9 cellular contexts compared by ENCODE assay signal in genomic region chr14:61502459-61503093, GRCh38.
A peak's percentile ranks its signal among the peaks of the same experiment; 100 is the strongest.
DNase-seq lines count a peak whose midpoint lies in the region; ATAC-seq and TF ChIP-seq lines count a peak whose summit lies in the region.
"Had no signal": no experiment of that assay in that cellular context is flagged by ENCODE, and none has a peak within 500 bp of the region (broad histone marks: within the 10 kb centered on the region; RNA-seq: fewer than 3 reads in every experiment).

No MANE protein-coding gene starts in this region.

- peaks cover 0 to 12% (median 5%) of the 10 kb centered on the region in 11 experiments; a peak in 7 of 22 replicates for H3K9me3 ChIP-seq in BLaER1 treated with 17β-estradiol and CSF1 and Interleukin-3, amounts not matched to agents 10 nM and 100 nM (replicated peaks in 1 of 11)
- no peaks in the 10 kb centered on the region for H3K9me3 ChIP-seq in iPS DF 6.9 (ENCODE audit: control insufficient read depth, insufficient read depth, low read length)
- H3K9me3 ChIP-seq in gastrocnemius medialis: no peaks in the 10 kb centered on the region

- no peaks in the 10 kb centered on the region for H4K20me1 ChIP-seq in BLaER1 treated with 17β-estradiol and CSF1 and Interleukin-3, amounts not matched to agents 10 nM and 100 nM

- H3K36me3 ChIP-seq in BLaER1 treated with 17β-estradiol and CSF1 and Interleukin-3, amounts not matched to agents 10 nM and 100 nM: peaks cover 0 to 13% (median 0%) of the 10 kb centered on the region in 11 experiments; a peak in 2 of 22 replicates
- H3K36me3 ChIP-seq in iPS DF 6.9 (ENCODE audit: control insufficient read depth, insufficient read depth, low read length) (no peaks in the 10 kb centered on the region), gastrocnemius medialis (no peaks in the 10 kb centered on the region)

- H3K27ac ChIP-seq in BLaER1 treated with 17β-estradiol and CSF1 and Interleukin-3, amounts not matched to agents 10 nM and 100 nM: peak overlapping the region; percentile 72 to 90 (median 84)
- H3K27ac ChIP-seq in RWPE1 (peak overlapping the region; percentile 62), iPS DF 6.9 (ENCODE audit: low read length) (peak overlapping the region; percentile 74), gastrocnemius medialis (no peak overlapping the region)
- H3K27ac ChIP-seq: KMS-11 had no signal

- peak overlapping the region; percentile 66 to 81 (median 73); a peak in 21 of 22 replicates for H3K9ac ChIP-seq in BLaER1 treated with 17β-estradiol and CSF1 and Interleukin-3, amounts not matched to agents 10 nM and 100 nM
- H3K9ac ChIP-seq: KMS-11 had no signal

- no peak for TF ChIP-seq POLR2A in gastrocnemius medialis (IDR thresholded peaks at IDR 0.05)

- DNase-seq in RWPE1 (ENCODE audit: low spot score) (no peak), iPS DF 6.9 (ENCODE audit: low read depth, low spot score) (no peak), gastrocnemius medialis (no peak), GM19238 (ENCODE audit: insufficient read length, low spot score) (no peak), amniotic stem cell (lab: John Stamatoyannopoulos, UW) (no peak)
- no peak for DNase-seq in stimulated activated CD4-positive, alpha-beta T cell treated with anti-CD3 and anti-CD28 coated beads, Interleukin-2, amount 100 ng/mL, for 48 hours

- no CpG with 5 or more reads among the region's 7 CpGs for WGBS in iPS DF 6.9 (ENCODE audit: insufficient coverage, insufficient read length)

- no peak overlapping the region for H3K4me3 ChIP-seq in BLaER1 treated with 17β-estradiol and CSF1 and Interleukin-3, amounts not matched to agents 10 nM and 100 nM
- no peak overlapping the region for H3K4me3 ChIP-seq in iPS DF 6.9 (ENCODE audit: low read length)
- H3K4me3 ChIP-seq in gastrocnemius medialis: no peak overlapping the region

- in situ Hi-C loops in gastrocnemius medialis (cut with MboI; ENCODE audit: low sequenced_read_pairs in 4 of 4): no loop called here

- ATAC-seq in GM21723 (IDR thresholded peaks at IDR 0.05; ENCODE audit: unreplicated experiment) (peak; percentile 25), gastrocnemius medialis (no peak)

- H3K27me3 ChIP-seq in BLaER1 treated with 17β-estradiol and CSF1 and Interleukin-3, amounts not matched to agents 10 nM and 100 nM: no peaks in the 10 kb centered on the region
- no peaks in the 10 kb centered on the region for H3K27me3 ChIP-seq in iPS DF 6.9 (ENCODE audit: control insufficient read depth, insufficient read depth, low read length)
- H3K27me3 ChIP-seq in gastrocnemius medialis: no peaks in the 10 kb centered on the region

- intact Hi-C loops in gastrocnemius medialis (cut with DNase I; ENCODE audit: low total_unique reads): no loop called here

- peak overlapping the region; percentile 49 to 79 (median 71) for H3K4me2 ChIP-seq in BLaER1 treated with 17β-estradiol and CSF1 and Interleukin-3, amounts not matched to agents 10 nM and 100 nM
- H3K4me2 ChIP-seq: KMS-11 had no signal

- POLR2A ChIA-PET in RWPE1 (lab: Yijun Ruan, JAX; ENCODE audit: low non-redundant PET): no interaction called here

- TF ChIP-seq CTCF in RWPE1 (conservative IDR thresholded peaks at IDR 0.05; ENCODE audit: low read depth): no peak
- no peak for TF ChIP-seq CTCF in gastrocnemius medialis (IDR thresholded peaks at IDR 0.05 in 4 of 5, conservative IDR thresholded peaks at IDR 0.05 in 1 of 5)

- peaks cover 55 to 95% (median 63%) of the 10 kb centered on the region in 10 experiments for H3K4me1 ChIP-seq in BLaER1 treated with 17β-estradiol and CSF1 and Interleukin-3, amounts not matched to agents 10 nM and 100 nM
- H3K4me1 ChIP-seq in iPS DF 6.9 (ENCODE audit: control insufficient read depth, insufficient read depth, low read length): peaks cover 7% of the 10 kb centered on the region
- H3K4me1 ChIP-seq in gastrocnemius medialis: peaks cover 11 to 17% of the 10 kb centered on the region in 2 donors

- CTCF ChIA-PET in RWPE1 (lab: Yijun Ruan, JAX): interaction anchor here (0.6 to 1.3 kb wide), 3 partner anchors 22 to 235 kb away, joined by 3 to 5 read pairs (median 3); no protein-coding TSS in a partner anchor

Comparison
In these comparisons a context has a peak if more than half of its experiments do, and no peak if none do; other contexts are left out.
1. H3K27ac ChIP-seq: peak in BLaER1 treated with 17β-estradiol and CSF1 and Interleukin-3, amounts not matched to agents 10 nM and 100 nM (11 of 11), RWPE1 (single experiment) and iPS DF 6.9 (single experiment); none in gastrocnemius medialis (0 of 4).